22 cellular contexts compared by ENCODE assay signal in the genomic region with DNA sequence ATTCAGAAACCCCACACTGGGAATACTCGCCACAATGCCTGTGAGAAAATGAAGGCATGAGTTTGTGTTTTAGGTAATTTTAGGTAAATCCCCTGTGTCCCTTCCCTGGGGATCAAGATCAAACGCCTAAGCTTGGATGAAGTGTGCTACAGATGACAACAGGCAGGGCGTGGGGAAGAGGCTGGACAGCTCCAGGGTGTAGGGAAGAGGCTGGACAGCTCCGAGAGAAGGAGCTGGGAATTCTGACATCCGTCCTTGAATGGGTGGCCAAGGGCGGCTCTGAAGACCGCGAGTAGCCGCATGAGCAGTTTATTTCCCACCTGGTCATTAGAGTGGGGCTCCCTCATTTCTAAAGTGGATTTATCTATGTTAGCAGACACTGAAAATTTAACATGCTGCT.
DNase-seq lines count a peak whose midpoint lies in the region; ATAC-seq and TF ChIP-seq lines count a peak whose summit lies in the region.
"Had no signal": no experiment of that assay in that cellular context is flagged by ENCODE, and none has a peak within 500 bp of the region (broad histone marks: within the 10 kb centered on the region; RNA-seq: fewer than 3 reads in every experiment).

No MANE protein-coding gene starts in this region.

- WGBS in testis, 2 donors, result 39 to 47% methylated on average over 9 of the region's 9 CpGs

- H3K27ac ChIP-seq in testis (no peak overlapping the region), RWPE1 (no peak overlapping the region)
- H3K27ac ChIP-seq: adrenal gland, HL-60, skin epidermis had no signal

- CTCF ChIA-PET in WTC11 (lab: Charles Lee), result no interaction called here
- CTCF ChIA-PET in RWPE1 (lab: Yijun Ruan, JAX), result interaction anchor here (0.7 kb wide), 1 partner anchor 586 kb away, joined by 3 read pairs; no protein-coding TSS in a partner anchor

- peaks cover 29% of the 10 kb centered on the region for H3K27me3 Mint-ChIP-seq in activated naive CD8-positive, alpha-beta T cell treated with anti-CD3 and anti-CD28 coated beads for 36 hours
- peaks cover 17% of the 10 kb centered on the region for H3K27me3 Mint-ChIP-seq in activated naive CD8-positive, alpha-beta T cell treated with anti-CD3 and anti-CD28 coated beads, Interleukin-2, amount 50 U/mL, for 24 hours
- H3K27me3 Mint-ChIP-seq in WTC11 (ENCODE audit: low read depth), result peaks cover 3% of the 10 kb centered on the region; the same call in 1 of the 2 replicates

- no peak for TF ChIP-seq POLR2A in testis (IDR thresholded peaks at IDR 0.05)

- DNase-seq in activated naive CD8-positive, alpha-beta T cell treated with anti-CD3 and anti-CD28 coated beads for 36 hours, result no peak
- no peak for DNase-seq in activated naive CD8-positive, alpha-beta T cell treated with anti-CD3 and anti-CD28 coated beads, Interleukin-2, amount 50 U/mL, for 24 hours
- DNase-seq in WTC11 (ENCODE audit: low spot score), result no peak
- peak; percentile 6 for DNase-seq in fibroblast of villous mesenchyme (ENCODE audit: low read depth)
- peak; percentile 27 for DNase-seq in testis
- DNase-seq in dedifferentiated amniotic fluid mesenchymal stem cell (ENCODE audit: extremely low spot score), result no peak
- DNase-seq in RWPE1 (ENCODE audit: low spot score), result no peak
- DNase-seq in stimulated activated naive CD8-positive, alpha-beta T cell treated with anti-CD3 and anti-CD28 coated beads, Interleukin-15, Interleukin-2, amounts not matched to agents 100 U/mL and 50 U/mL, for 24 hours, result no peak
- DNase-seq: 8988T; activated CD4-positive, alpha-beta T cell treated with anti-CD3 and anti-CD28 coated beads for 48 hours; adrenal gland; DMS153; effector memory CD8-positive, alpha-beta T cell; HCEC 1CT; islet precursor cell; NCI-H1930; stimulated activated CD4-positive, alpha-beta T cell treated with anti-CD3 and anti-CD28 coated beads, Interleukin-2, amount 100 ng/mL, for 48 hours had no signal

- peak overlapping the region; percentile 35 for H3K27ac Mint-ChIP-seq in activated naive CD8-positive, alpha-beta T cell treated with anti-CD3 and anti-CD28 coated beads for 36 hours
- H3K27ac Mint-ChIP-seq in activated naive CD8-positive, alpha-beta T cell treated with anti-CD3 and anti-CD28 coated beads, Interleukin-2, amount 50 U/mL, for 24 hours, result no peak overlapping the region
- no peak overlapping the region for H3K27ac Mint-ChIP-seq in WTC11
- H3K27ac Mint-ChIP-seq: CD14-positive monocyte; effector memory CD8-positive, alpha-beta T cell; progenitor cell of endocrine pancreas had no signal

- POLR2A ChIA-PET in WTC11 (lab: Charles Lee), result no interaction called here
- POLR2A ChIA-PET in RWPE1 (lab: Yijun Ruan, JAX; ENCODE audit: low non-redundant PET), result no interaction called here

- TF ChIP-seq CTCF in WTC11 (IDR thresholded peaks at IDR 0.05) (no peak), fibroblast of villous mesenchyme (IDR thresholded peaks at IDR 0.05; ENCODE audit: insufficient read depth, low read depth, low read length) (no peak), testis (IDR thresholded peaks at IDR 0.05) (no peak), RWPE1 (conservative IDR thresholded peaks at IDR 0.05; ENCODE audit: low read depth) (no peak)

- H3K4me3 Mint-ChIP-seq in activated naive CD8-positive, alpha-beta T cell treated with anti-CD3 and anti-CD28 coated beads for 36 hours, result no peak overlapping the region
- no peak overlapping the region for H3K4me3 Mint-ChIP-seq in activated naive CD8-positive, alpha-beta T cell treated with anti-CD3 and anti-CD28 coated beads, Interleukin-2, amount 50 U/mL, for 24 hours
- no peak overlapping the region for H3K4me3 Mint-ChIP-seq in WTC11
- H3K4me3 Mint-ChIP-seq: effector memory CD8-positive, alpha-beta T cell; neural crest cell had no signal

- intact Hi-C loops in testis (cut with DNase I; ENCODE audit: low total_unique reads), result no loop called here

- H3K4me1 Mint-ChIP-seq in activated naive CD8-positive, alpha-beta T cell treated with anti-CD3 and anti-CD28 coated beads for 36 hours, result no peaks in the 10 kb centered on the region
- no peaks in the 10 kb centered on the region for H3K4me1 Mint-ChIP-seq in activated naive CD8-positive, alpha-beta T cell treated with anti-CD3 and anti-CD28 coated beads, Interleukin-2, amount 50 U/mL, for 24 hours
- H3K4me1 Mint-ChIP-seq in WTC11, result no peaks in the 10 kb centered on the region
- H3K4me1 Mint-ChIP-seq: CD14-positive monocyte, neural crest cell had no signal

- H3K9me3 Mint-ChIP-seq in activated naive CD8-positive, alpha-beta T cell treated with anti-CD3 and anti-CD28 coated beads for 36 hours, result peaks cover 4% of the 10 kb centered on the region
- H3K9me3 Mint-ChIP-seq in activated naive CD8-positive, alpha-beta T cell treated with anti-CD3 and anti-CD28 coated beads, Interleukin-2, amount 50 U/mL, for 24 hours, result peaks cover 7% of the 10 kb centered on the region
- peaks cover 26% of the 10 kb centered on the region for H3K9me3 Mint-ChIP-seq in WTC11

- H3K9me3 ChIP-seq in testis, result no peaks in the 10 kb centered on the region
- H3K9me3 ChIP-seq: adrenal gland had no signal

- no peaks in the 10 kb centered on the region for H3K27me3 ChIP-seq in testis
- H3K27me3 ChIP-seq: adrenal gland had no signal

- no peak overlapping the region for H3K4me3 ChIP-seq in fibroblast of villous mesenchyme (ENCODE audit: low read depth, low read length)
- no peak overlapping the region for H3K4me3 ChIP-seq in testis
- H3K4me3 ChIP-seq: adrenal gland, skin epidermis had no signal

- no peaks in the 10 kb centered on the region for H3K36me3 Mint-ChIP-seq in activated naive CD8-positive, alpha-beta T cell treated with anti-CD3 and anti-CD28 coated beads for 36 hours
- H3K36me3 Mint-ChIP-seq in activated naive CD8-positive, alpha-beta T cell treated with anti-CD3 and anti-CD28 coated beads, Interleukin-2, amount 50 U/mL, for 24 hours (ENCODE audit: low read depth), result no peaks in the 10 kb centered on the region
- peaks cover 16% of the 10 kb centered on the region for H3K36me3 Mint-ChIP-seq in WTC11
- H3K36me3 Mint-ChIP-seq: CD14-positive monocyte had no signal

- no peak for ATAC-seq in activated naive CD8-positive, alpha-beta T cell treated with anti-CD3 and anti-CD28 coated beads, Interleukin-2, amount 50 U/mL, for 24 hours
- ATAC-seq in WTC11, result peak; percentile 43; the same call in 1 of the 2 replicates
- no peak for ATAC-seq in stimulated activated naive CD8-positive, alpha-beta T cell treated with anti-CD3 and anti-CD28 coated beads, Interleukin-15, Interleukin-2, amounts not matched to agents 100 U/mL and 50 U/mL, for 24 hours
- ATAC-seq: effector memory CD8-positive, alpha-beta T cell had no signal

- H3K4me1 ChIP-seq in testis, result no peaks in the 10 kb centered on the region
- H3K4me1 ChIP-seq: adrenal gland had no signal

- H3K36me3 ChIP-seq in testis (ENCODE audit: low read depth, missing control alignments), result no peaks in the 10 kb centered on the region
- H3K36me3 ChIP-seq: adrenal gland had no signal

TF ChIP-seq in WTC11, 78 proteins besides CTCF, POLR2A, EP300 and RAD21 (continues in another document):
- no peak for TF ChIP-seq ZNF317 (CRISPR knock-in tag; IDR thresholded peaks at IDR 0.05; ENCODE audit: borderline replicate concordance, low read depth)
- TF ChIP-seq ZNF423 (CRISPR knock-in tag; IDR thresholded peaks at IDR 0.05), result no peak
- TF ChIP-seq NFE2L1 (CRISPR knock-in tag; IDR thresholded peaks at IDR 0.05), result no peak
- TF ChIP-seq, protein P1, sequence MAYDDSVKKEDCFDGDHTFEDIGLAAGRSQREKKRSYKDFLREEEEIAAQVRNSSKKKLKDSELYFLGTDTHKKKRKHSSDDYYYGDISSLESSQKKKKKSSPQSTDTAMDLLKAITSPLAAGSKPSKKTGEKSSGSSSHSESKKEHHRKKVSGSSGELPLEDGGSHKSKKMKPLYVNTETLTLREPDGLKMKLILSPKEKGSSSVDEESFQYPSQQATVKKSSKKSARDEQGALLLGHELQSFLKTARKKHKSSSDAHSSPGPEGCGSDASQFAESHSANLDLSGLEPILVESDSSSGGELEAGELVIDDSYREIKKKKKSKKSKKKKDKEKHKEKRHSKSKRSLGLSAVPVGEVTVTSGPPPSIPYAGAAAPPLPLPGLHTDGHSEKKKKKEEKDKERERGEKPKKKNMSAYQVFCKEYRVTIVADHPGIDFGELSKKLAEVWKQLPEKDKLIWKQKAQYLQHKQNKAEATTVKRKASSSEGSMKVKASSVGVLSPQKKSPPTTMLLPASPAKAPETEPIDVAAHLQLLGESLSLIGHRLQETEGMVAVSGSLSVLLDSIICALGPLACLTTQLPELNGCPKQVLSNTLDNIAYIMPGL (CRISPR knock-in tag; IDR thresholded peaks at IDR 0.05), result no peak
- TF ChIP-seq ETV6 (CRISPR knock-in tag; IDR thresholded peaks at IDR 0.05), result no peak
- TF ChIP-seq, protein P2, sequence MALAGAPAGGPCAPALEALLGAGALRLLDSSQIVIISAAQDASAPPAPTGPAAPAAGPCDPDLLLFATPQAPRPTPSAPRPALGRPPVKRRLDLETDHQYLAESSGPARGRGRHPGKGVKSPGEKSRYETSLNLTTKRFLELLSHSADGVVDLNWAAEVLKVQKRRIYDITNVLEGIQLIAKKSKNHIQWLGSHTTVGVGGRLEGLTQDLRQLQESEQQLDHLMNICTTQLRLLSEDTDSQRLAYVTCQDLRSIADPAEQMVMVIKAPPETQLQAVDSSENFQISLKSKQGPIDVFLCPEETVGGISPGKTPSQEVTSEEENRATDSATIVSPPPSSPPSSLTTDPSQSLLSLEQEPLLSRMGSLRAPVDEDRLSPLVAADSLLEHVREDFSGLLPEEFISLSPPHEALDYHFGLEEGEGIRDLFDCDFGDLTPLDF (CRISPR knock-in tag; IDR thresholded peaks at IDR 0.05), result no peak

Comparison
In these comparisons a context has a peak if more than half of its experiments do, and no peak if none do; other contexts are left out.
1. DNase-seq: peak in fibroblast of villous mesenchyme (single experiment) and testis (single experiment); none in activated naive CD8-positive, alpha-beta T cell treated with anti-CD3 and anti-CD28 coated beads for 36 hours (single experiment), activated naive CD8-positive, alpha-beta T cell treated with anti-CD3 and anti-CD28 coated beads, Interleukin-2, amount 50 U/mL, for 24 hours (single experiment), WTC11 (single experiment), dedifferentiated amniotic fluid mesenchymal stem cell (single experiment), RWPE1 (single experiment) and stimulated activated naive CD8-positive, alpha-beta T cell treated with anti-CD3 and anti-CD28 coated beads, Interleukin-15, Interleukin-2, amounts not matched to agents 100 U/mL and 50 U/mL, for 24 hours (single experiment).